9 cellular contexts compared by ENCODE assay signal in genomic region chr12:95548056-95548538, GRCh38. TPM values are rescaled to one million over a fixed set of nuclear protein-coding genes. Genes with fewer than 3 reads are reported as not detected.
DNase-seq lines count a peak whose midpoint lies in the region; TF ChIP-seq lines count a peak whose summit lies in the region.
"Had no signal": no experiment of that assay in that cellular context is flagged by ENCODE, and none has a peak within 500 bp of the region (broad histone marks: within the 10 kb centered on the region; RNA-seq: fewer than 3 reads in every experiment).

No MANE protein-coding gene starts in this region.

- H2AFZ ChIP-seq in OCI-LY3 (ENCODE audit: low read depth, low read length) = no peak overlapping the region

- no peaks in the 10 kb centered on the region for H4K20me1 ChIP-seq in OCI-LY3 (ENCODE audit: insufficient read depth, low read length)

- H3K9ac ChIP-seq in OCI-LY3 (ENCODE audit: low read length) = no peak overlapping the region
- H3K9ac ChIP-seq in adipocyte (ENCODE audit: low read length) = peak overlapping the region; percentile 70

- DNase-seq in adipocyte (ENCODE audit: low read depth) = peak; percentile 18
- DNase-seq in NCI-H510A (lab: John Stamatoyannopoulos, UW) = no peak
- no peak for DNase-seq in A172 (ENCODE audit: low spot score)
- DNase-seq in Kasumi-1 (lab: John Stamatoyannopoulos, UW) = no peak

- TF ChIP-seq CTCF in OCI-LY3 (IDR thresholded peaks at IDR 0.05; ENCODE audit: low read depth, low read length) = no peak

- H3K27me3 ChIP-seq in OCI-LY3 (ENCODE audit: low read depth, low read length) (no peaks in the 10 kb centered on the region), adipocyte (replicated peaks; ENCODE audit: control insufficient read depth, insufficient read depth, low read length) (peaks cover 13% of the 10 kb centered on the region)

- H3K4me1 ChIP-seq in OCI-LY3 (ENCODE audit: low read length) (peaks cover 11% of the 10 kb centered on the region; the same call in 1 of the 2 replicates), adipocyte (ENCODE audit: control insufficient read depth, insufficient read depth, low read length) (peaks cover 3% of the 10 kb centered on the region)

- peak overlapping the region; percentile 32; the same call in 1 of the 2 replicates for H3K4me2 ChIP-seq in OCI-LY3 (ENCODE audit: low read length)

- peaks cover 7% of the 10 kb centered on the region for H3K9me3 ChIP-seq in OCI-LY3 (ENCODE audit: insufficient read depth, low read length)
- peaks cover 10% of the 10 kb centered on the region for H3K9me3 ChIP-seq in adipocyte (ENCODE audit: control insufficient read depth, low read length)

- peak overlapping the region; percentile 60; the same call in 1 of the 2 replicates for H3K4me3 ChIP-seq in GM08714 (ENCODE audit: low read length)
- peak overlapping the region; percentile 63 for H3K4me3 ChIP-seq in OCI-LY3 (ENCODE audit: low read length)
- H3K4me3 ChIP-seq in adipocyte (ENCODE audit: low read length) = peak overlapping the region; percentile 76
- H3K4me3 ChIP-seq in iPS-11a (ENCODE audit: low read depth, low read length) = peak overlapping the region; percentile 92
- peak overlapping the region; percentile 41 to 63 (median 57) for H3K4me3 ChIP-seq in skin epidermis

- H3K36me3 ChIP-seq in OCI-LY3 (replicated peaks; ENCODE audit: low read depth, low read length) (no peaks in the 10 kb centered on the region), adipocyte (ENCODE audit: control insufficient read depth, insufficient read depth, low read length, severe bottlenecking) (no peaks in the 10 kb centered on the region)

- H3K27ac ChIP-seq in OCI-LY3 (ENCODE audit: low read length) (no peak overlapping the region), skin epidermis (peak overlapping the region in 9 of 21 experiments; percentile 5 to 80 (median 60))

- no peaks in the 10 kb centered on the region for H3K79me2 ChIP-seq in OCI-LY3 (ENCODE audit: low read length)

RNA-seq across cellular contexts. Expression of gene USP44, which starts 3.2 kb away (rescaled TPM):
- total RNA-seq in A172 (2014; rRNA removed; shearing (Covaris generic)) = not detected in 2 replicates
- total RNA-seq: LHCN-M2 had no signal
